Comparison of ENCODE assay signal across 26 cellular contexts in the genomic region with DNA sequence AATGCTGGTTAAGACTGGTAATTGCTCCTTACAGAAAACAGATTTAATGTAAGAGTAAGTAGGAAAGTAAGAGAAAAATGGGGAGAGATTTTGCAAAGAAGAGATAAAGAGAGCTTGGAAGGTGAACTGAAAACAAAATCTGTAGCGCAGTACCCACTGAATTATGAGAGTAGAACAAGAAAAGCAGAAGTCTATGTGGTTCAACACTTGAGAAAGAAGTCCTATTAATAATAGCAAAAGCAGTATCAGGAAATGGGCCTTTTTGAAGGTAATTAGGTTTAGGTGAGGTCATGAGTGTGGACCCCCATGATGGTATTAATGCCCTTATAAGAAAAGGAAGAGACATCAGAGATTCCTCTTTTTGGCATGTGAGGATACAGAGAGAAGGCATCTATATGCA.
DNase-seq lines count a peak whose midpoint lies in the region; ATAC-seq and TF ChIP-seq lines count a peak whose summit lies in the region.
"Had no signal": no experiment of that assay in that cellular context is flagged by ENCODE, and none has a peak within 500 bp of the region (broad histone marks: within the 10 kb centered on the region; RNA-seq: fewer than 3 reads in every experiment).

No MANE protein-coding gene starts in this region.

- no peaks in the 10 kb centered on the region for H3K36me3 ChIP-seq in osteoblast (ENCODE audit: insufficient read depth, low read length)
- H3K36me3 ChIP-seq: Peyer's patch had no signal

- no peaks in the 10 kb centered on the region for H3K36me3 Mint-ChIP-seq in naive B cell
- H3K36me3 Mint-ChIP-seq: IgD-negative memory B cell, T-cell had no signal

- peaks cover 0 to 12% (median 0%) of the 10 kb centered on the region in 3 donors for H3K27me3 Mint-ChIP-seq in naive B cell
- H3K27me3 Mint-ChIP-seq: IgD-negative memory B cell, T-cell had no signal

- H3K4me1 ChIP-seq in osteoblast (ENCODE audit: insufficient read depth, low read length), result no peaks in the 10 kb centered on the region
- H3K4me1 ChIP-seq: A549, Peyer's patch had no signal

- H3K4me3 Mint-ChIP-seq in naive B cell, result no peak overlapping the region
- H3K4me3 Mint-ChIP-seq: IgD-negative memory B cell, T-cell had no signal

- H3K27ac ChIP-seq in osteoblast (ENCODE audit: low read depth, low read length), result no peak overlapping the region
- H3K27ac ChIP-seq: A549, GM23248, HL-60, Peyer's patch, SK-N-MC had no signal

- no peaks in the 10 kb centered on the region for H4K20me1 ChIP-seq in osteoblast (ENCODE audit: insufficient read depth, low read length)

- H3K4me1 Mint-ChIP-seq in naive B cell, result peaks cover 6 to 20% (median 17%) of the 10 kb centered on the region in 3 donors
- H3K4me1 Mint-ChIP-seq: T-cell had no signal

- peak overlapping the region in 2 of 6 donors; percentile 29 to 58 for H3K27ac Mint-ChIP-seq in naive B cell
- H3K27ac Mint-ChIP-seq: IgD-negative memory B cell, T-cell had no signal

- H3K9me3 ChIP-seq in osteoblast (ENCODE audit: low read depth, low read length), result no peaks in the 10 kb centered on the region
- H3K9me3 ChIP-seq: A549, Peyer's patch had no signal

- H3K27me3 ChIP-seq in osteoblast (ENCODE audit: insufficient read depth, low read length), result no peaks in the 10 kb centered on the region
- H3K27me3 ChIP-seq: Peyer's patch had no signal

- H2AFZ ChIP-seq in osteoblast (ENCODE audit: low read length), result no peak overlapping the region
- H2AFZ ChIP-seq: GM23248 had no signal

- H3K4me2 ChIP-seq in osteoblast (ENCODE audit: insufficient read depth, low read length), result no peak overlapping the region
- H3K4me2 ChIP-seq: A549 had no signal

- H3K9me3 Mint-ChIP-seq in naive B cell, result peaks cover 0 to 10% (median 2%) of the 10 kb centered on the region in 7 donors

- H3K4me3 ChIP-seq in osteoblast (ENCODE audit: insufficient read depth, low read length), result no peak overlapping the region
- H3K4me3 ChIP-seq: A549, GM23248, Peyer's patch, SK-N-MC had no signal

- ATAC-seq in GM18498 (IDR thresholded peaks at IDR 0.05; ENCODE audit: unreplicated experiment) (peak; percentile 80), GM21529 (IDR thresholded peaks at IDR 0.05; ENCODE audit: unreplicated experiment) (peak; percentile 61), HG03342 (IDR thresholded peaks at IDR 0.05; ENCODE audit: unreplicated experiment) (peak; percentile 52), naive B cell (ENCODE audit: low read depth in 2 of 2) (peak; percentile 66 to 92)
- ATAC-seq: A549, HCT116, Right ventricle myocardium inferior, T-cell had no signal

- no peak for TF ChIP-seq CTCF in osteoblast (IDR thresholded peaks at IDR 0.05; ENCODE audit: extremely low read depth, low read depth, low read length)

- peak; percentile 5 for DNase-seq in naive B cell
- no peak for DNase-seq in activated CD8-positive, alpha-beta memory T cell treated with anti-CD3 and anti-CD28 coated beads for 24 hours
- no peak for DNase-seq in stimulated activated naive CD4-positive, alpha-beta T cell treated with Interleukin-2 at 50 U/mL for 16 hours (lab: John Stamatoyannopoulos, UW)
- DNase-seq in osteoblast (ENCODE audit: insufficient read length, low spot score, missing footprints), result no peak
- no peak for DNase-seq in DMS153 (lab: John Stamatoyannopoulos, UW)
- DNase-seq: C1 segment of cervical spinal cord, GF-D8, GM23248, Kasumi-1, MM.1S, NCI-H1105 treated with DMSO at 0.1 percent for 48 hours, NCI-H1694 treated with DMSO at 0.1 percent for 48 hours, NCI-H2107, NCI-H2227 treated with DMSO at 0.1 percent for 48 hours, NCI-H524 treated with DMSO at 0.1 percent for 48 hours, Peyer's patch, T-cell had no signal

- H3K79me2 ChIP-seq in osteoblast (ENCODE audit: insufficient read depth, low read length), result no peaks in the 10 kb centered on the region
